Comparison of ENCODE assay signal across 8 cellular contexts in the genomic region with DNA sequence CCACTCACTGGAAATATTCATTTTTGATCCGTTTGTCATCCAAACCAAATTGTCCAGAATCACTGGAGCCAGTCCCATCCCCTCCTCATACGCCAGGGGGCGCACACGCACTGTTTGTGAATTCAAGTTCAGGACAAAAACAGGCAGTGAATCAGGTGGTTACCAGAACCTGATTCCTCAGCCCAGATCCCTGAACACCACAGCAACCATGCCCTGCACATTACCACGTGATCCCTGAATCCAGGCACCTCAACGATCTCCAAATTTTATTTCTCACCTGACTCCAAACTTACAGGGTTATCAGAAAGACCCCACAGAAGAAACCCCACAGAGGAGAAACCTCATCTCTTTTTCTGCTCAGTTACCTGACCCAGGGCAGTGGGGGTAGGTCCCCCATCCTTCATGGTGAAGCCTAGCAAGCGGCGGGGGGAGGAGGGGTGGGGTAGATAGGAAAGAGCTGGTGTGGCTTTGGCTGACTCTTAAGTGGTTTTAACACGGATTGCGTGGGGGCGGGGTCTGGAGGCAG. TPM values are rescaled to one million over a fixed set of nuclear protein-coding genes. Genes with fewer than 3 reads are reported as not detected.
DNase-seq lines count a peak whose midpoint lies in the region; ATAC-seq, FAIRE-seq and TF ChIP-seq lines count a peak whose summit lies in the region.

No MANE protein-coding gene starts in this region.

- peak; percentile 90 for FAIRE-seq in kidney (lab: Jason Lieb, UNC)

- ATAC-seq in GM18868 (IDR thresholded peaks at IDR 0.05; ENCODE audit: unreplicated experiment) = no peak

- H3K9me3 ChIP-seq in kidney (ENCODE audit: control insufficient read depth in 1 of 2, low read length in 2 of 2) = no peaks in the 10 kb centered on the region

- intact Hi-C loops in kidney (cut with DNase I) = no loop called here

- H3K9ac ChIP-seq in kidney (ENCODE audit: low read length in 2 of 2) = peak overlapping the region in 1 of 2 donors; percentile 38

- 0 out of 2 replicates have a peak, but pooled peaks cover 1% of the 10 kb centered on the region for H3K36me3 ChIP-seq in H7 (replicated peaks; ENCODE audit: control insufficient read depth, insufficient read depth, low read length)
- H3K36me3 ChIP-seq in kidney (ENCODE audit: control insufficient read depth in 1 of 2, insufficient read depth in 2 of 2, low read length in 2 of 2) = no peaks in the 10 kb centered on the region

- H3K27ac ChIP-seq in caudate nucleus (ENCODE audit: low read depth, low read length) (no peak overlapping the region), kidney (ENCODE audit: low read depth in 2 of 2, low read length in 2 of 2) (no peak overlapping the region)

- peaks cover 0 to 5% of the 10 kb centered on the region in 2 donors for H3K4me1 ChIP-seq in kidney (ENCODE audit: control insufficient read depth in 1 of 2, insufficient read depth in 1 of 2, low read depth in 1 of 2, low read length in 2 of 2)

- peak; percentile 90 for DNase-seq in AG08396 (ENCODE audit: low spot score)
- peak; percentile 89 for DNase-seq in H7
- DNase-seq in NCI-H446 (lab: John Stamatoyannopoulos, UW) = peak; percentile 80 to 90
- DNase-seq in activated CD4-positive, CD25-positive, alpha-beta regulatory T cell (lab: John Stamatoyannopoulos, UW) = peak; percentile 52 to 79 (median 63)
- peak in 55 of 61 donors; percentile 22 to 88 (median 55) for DNase-seq in caudate nucleus (lab: John Stamatoyannopoulos, UW)
- DNase-seq in kidney = peak; percentile 93
- DNase-seq in stimulated activated CD4-positive, alpha-beta T cell treated with anti-CD3 and anti-CD28 coated beads, Interleukin-1b, Interleukin-23, amount 100 ng/mL, for 24 hours (ENCODE audit: low read depth in 4 of 4, low spot score in 1 of 4) = peak; percentile 66 to 79 (median 72)

- H3K4me3 ChIP-seq in H7 (ENCODE audit: insufficient read depth, low read depth, low read length) (no peak overlapping the region), kidney (ENCODE audit: low read length in 2 of 2) (no peak overlapping the region)

- TF ChIP-seq CTCF in kidney (IDR thresholded peaks at IDR 0.05; ENCODE audit: borderline replicate concordance, extremely low read depth, insufficient read depth) = peak; percentile 99

- peaks cover 3% of the 10 kb centered on the region; the same call in 1 of the 2 replicates for H3K27me3 ChIP-seq in H7 (ENCODE audit: control insufficient read depth, insufficient read depth, low read length)

RNA-seq across cellular contexts. Expression of gene PTPRF, which starts 1.4 kb away (rescaled TPM):
- 64.1 and 79.8 TPM in 2 replicates for total RNA-seq in H7 (2014; rRNA removed; shearing (Covaris generic))
- 197 TPM for total RNA-seq in kidney
- polyA plus RNA-seq in kidney (ENCODE audit: insufficient read depth, low read depth, low replicate concordance) = 39.5 TPM
